Comparison of ENCODE assay signal across 1 cellular context in the genomic region with DNA sequence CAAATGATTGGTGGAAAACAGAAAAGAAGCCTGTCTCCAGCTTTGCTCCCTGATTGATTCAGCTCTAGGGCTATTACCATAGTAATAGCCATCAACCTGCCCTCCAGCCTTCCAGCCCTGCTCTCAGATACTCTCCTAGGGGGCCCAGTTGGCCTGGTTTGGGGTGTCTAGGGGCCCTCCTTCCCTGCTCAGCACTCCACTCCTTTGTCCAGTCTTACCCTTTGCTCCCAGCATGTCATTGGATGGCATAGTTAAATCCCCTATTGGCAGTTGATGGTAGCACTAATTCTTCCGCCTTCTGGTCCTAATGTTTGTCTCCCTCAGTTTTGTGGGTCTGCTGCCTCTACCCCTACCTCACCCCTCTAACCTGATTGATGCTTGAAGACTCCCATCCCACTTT.
TF ChIP-seq lines count a peak whose summit lies in the region.

No MANE protein-coding gene starts in this region.

TF ChIP-seq in WTC11, 78 proteins besides CTCF, POLR2A, EP300 and RAD21:
- TF ChIP-seq, protein P1, sequence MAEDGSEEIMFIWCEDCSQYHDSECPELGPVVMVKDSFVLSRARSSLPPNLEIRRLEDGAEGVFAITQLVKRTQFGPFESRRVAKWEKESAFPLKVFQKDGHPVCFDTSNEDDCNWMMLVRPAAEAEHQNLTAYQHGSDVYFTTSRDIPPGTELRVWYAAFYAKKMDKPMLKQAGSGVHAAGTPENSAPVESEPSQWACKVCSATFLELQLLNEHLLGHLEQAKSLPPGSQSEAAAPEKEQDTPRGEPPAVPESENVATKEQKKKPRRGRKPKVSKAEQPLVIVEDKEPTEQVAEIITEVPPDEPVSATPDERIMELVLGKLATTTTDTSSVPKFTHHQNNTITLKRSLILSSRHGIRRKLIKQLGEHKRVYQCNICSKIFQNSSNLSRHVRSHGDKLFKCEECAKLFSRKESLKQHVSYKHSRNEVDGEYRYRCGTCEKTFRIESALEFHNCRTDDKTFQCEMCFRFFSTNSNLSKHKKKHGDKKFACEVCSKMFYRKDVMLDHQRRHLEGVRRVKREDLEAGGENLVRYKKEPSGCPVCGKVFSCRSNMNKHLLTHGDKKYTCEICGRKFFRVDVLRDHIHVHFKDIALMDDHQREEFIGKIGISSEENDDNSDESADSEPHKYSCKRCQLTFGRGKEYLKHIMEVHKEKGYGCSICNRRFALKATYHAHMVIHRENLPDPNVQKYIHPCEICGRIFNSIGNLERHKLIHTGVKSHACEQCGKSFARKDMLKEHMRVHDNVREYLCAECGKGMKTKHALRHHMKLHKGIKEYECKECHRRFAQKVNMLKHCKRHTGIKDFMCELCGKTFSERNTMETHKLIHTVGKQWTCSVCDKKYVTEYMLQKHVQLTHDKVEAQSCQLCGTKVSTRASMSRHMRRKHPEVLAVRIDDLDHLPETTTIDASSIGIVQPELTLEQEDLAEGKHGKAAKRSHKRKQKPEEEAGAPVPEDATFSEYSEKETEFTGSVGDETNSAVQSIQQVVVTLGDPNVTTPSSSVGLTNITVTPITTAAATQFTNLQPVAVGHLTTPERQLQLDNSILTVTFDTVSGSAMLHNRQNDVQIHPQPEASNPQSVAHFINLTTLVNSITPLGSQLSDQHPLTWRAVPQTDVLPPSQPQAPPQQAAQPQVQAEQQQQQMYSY (CRISPR knock-in tag; IDR thresholded peaks at IDR 0.05) = no peak
- TF ChIP-seq, protein P2, sequence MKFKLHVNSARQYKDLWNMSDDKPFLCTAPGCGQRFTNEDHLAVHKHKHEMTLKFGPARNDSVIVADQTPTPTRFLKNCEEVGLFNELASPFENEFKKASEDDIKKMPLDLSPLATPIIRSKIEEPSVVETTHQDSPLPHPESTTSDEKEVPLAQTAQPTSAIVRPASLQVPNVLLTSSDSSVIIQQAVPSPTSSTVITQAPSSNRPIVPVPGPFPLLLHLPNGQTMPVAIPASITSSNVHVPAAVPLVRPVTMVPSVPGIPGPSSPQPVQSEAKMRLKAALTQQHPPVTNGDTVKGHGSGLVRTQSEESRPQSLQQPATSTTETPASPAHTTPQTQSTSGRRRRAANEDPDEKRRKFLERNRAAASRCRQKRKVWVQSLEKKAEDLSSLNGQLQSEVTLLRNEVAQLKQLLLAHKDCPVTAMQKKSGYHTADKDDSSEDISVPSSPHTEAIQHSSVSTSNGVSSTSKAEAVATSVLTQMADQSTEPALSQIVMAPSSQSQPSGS (CRISPR knock-in tag; IDR thresholded peaks at IDR 0.05; ENCODE audit: borderline replicate concordance, low read depth) = no peak
- TF ChIP-seq, protein P3, sequence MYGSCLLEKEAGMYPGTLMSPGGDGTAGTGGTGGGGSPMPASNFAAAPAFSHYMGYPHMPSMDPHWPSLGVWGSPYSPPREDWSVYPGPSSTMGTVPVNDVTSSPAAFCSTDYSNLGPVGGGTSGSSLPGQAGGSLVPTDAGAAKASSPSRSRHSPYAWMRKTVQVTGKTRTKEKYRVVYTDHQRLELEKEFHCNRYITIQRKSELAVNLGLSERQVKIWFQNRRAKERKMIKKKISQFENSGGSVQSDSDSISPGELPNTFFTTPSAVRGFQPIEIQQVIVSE (CRISPR knock-in tag; IDR thresholded peaks at IDR 0.05; ENCODE audit: borderline replicate concordance) = no peak
- TF ChIP-seq CREM (CRISPR knock-in tag; IDR thresholded peaks at IDR 0.05) = no peak
- TF ChIP-seq, protein P4, sequence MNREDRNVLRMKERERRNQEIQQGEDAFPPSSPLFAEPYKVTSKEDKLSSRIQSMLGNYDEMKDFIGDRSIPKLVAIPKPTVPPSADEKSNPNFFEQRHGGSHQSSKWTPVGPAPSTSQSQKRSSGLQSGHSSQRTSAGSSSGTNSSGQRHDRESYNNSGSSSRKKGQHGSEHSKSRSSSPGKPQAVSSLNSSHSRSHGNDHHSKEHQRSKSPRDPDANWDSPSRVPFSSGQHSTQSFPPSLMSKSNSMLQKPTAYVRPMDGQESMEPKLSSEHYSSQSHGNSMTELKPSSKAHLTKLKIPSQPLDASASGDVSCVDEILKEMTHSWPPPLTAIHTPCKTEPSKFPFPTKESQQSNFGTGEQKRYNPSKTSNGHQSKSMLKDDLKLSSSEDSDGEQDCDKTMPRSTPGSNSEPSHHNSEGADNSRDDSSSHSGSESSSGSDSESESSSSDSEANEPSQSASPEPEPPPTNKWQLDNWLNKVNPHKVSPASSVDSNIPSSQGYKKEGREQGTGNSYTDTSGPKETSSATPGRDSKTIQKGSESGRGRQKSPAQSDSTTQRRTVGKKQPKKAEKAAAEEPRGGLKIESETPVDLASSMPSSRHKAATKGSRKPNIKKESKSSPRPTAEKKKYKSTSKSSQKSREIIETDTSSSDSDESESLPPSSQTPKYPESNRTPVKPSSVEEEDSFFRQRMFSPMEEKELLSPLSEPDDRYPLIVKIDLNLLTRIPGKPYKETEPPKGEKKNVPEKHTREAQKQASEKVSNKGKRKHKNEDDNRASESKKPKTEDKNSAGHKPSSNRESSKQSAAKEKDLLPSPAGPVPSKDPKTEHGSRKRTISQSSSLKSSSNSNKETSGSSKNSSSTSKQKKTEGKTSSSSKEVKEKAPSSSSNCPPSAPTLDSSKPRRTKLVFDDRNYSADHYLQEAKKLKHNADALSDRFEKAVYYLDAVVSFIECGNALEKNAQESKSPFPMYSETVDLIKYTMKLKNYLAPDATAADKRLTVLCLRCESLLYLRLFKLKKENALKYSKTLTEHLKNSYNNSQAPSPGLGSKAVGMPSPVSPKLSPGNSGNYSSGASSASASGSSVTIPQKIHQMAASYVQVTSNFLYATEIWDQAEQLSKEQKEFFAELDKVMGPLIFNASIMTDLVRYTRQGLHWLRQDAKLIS (CRISPR knock-in tag; IDR thresholded peaks at IDR 0.05; ENCODE audit: borderline replicate concordance) = no peak
- TF ChIP-seq ELF4 (CRISPR knock-in tag; IDR thresholded peaks at IDR 0.05; ENCODE audit: low read depth) = no peak
- no peak for TF ChIP-seq PRRX2 (CRISPR knock-in tag; IDR thresholded peaks at IDR 0.05)
- TF ChIP-seq, protein P5, sequence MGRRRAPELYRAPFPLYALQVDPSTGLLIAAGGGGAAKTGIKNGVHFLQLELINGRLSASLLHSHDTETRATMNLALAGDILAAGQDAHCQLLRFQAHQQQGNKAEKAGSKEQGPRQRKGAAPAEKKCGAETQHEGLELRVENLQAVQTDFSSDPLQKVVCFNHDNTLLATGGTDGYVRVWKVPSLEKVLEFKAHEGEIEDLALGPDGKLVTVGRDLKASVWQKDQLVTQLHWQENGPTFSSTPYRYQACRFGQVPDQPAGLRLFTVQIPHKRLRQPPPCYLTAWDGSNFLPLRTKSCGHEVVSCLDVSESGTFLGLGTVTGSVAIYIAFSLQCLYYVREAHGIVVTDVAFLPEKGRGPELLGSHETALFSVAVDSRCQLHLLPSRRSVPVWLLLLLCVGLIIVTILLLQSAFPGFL (CRISPR knock-in tag; IDR thresholded peaks at IDR 0.05; ENCODE audit: borderline replicate concordance) = no peak
- TF ChIP-seq TEAD1 (CRISPR knock-in tag; IDR thresholded peaks at IDR 0.05) = no peak
- no peak for TF ChIP-seq OVOL2 (CRISPR knock-in tag; IDR thresholded peaks at IDR 0.05; ENCODE audit: borderline replicate concordance)
- TF ChIP-seq TEAD4 (CRISPR knock-in tag; IDR thresholded peaks at IDR 0.05) = no peak
- TF ChIP-seq NR2C2 (CRISPR knock-in tag; IDR thresholded peaks at IDR 0.05) = no peak
- TF ChIP-seq, protein P6, sequence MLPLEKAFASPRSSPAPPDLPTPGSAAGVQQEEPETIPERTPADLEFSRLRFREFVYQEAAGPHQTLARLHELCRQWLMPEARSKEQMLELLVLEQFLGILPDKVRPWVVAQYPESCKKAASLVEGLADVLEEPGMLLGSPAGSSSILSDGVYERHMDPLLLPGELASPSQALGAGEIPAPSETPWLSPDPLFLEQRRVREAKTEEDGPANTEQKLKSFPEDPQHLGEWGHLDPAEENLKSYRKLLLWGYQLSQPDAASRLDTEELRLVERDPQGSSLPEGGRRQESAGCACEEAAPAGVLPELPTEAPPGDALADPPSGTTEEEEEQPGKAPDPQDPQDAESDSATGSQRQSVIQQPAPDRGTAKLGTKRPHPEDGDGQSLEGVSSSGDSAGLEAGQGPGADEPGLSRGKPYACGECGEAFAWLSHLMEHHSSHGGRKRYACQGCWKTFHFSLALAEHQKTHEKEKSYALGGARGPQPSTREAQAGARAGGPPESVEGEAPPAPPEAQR (CRISPR knock-in tag; IDR thresholded peaks at IDR 0.05) = no peak
- TF ChIP-seq ZNF423 (CRISPR knock-in tag; IDR thresholded peaks at IDR 0.05) = no peak
- TF ChIP-seq RORB (CRISPR knock-in tag; IDR thresholded peaks at IDR 0.05) = no peak
- TF ChIP-seq ZNF416 (CRISPR knock-in tag; IDR thresholded peaks at IDR 0.05) = no peak
- TF ChIP-seq, protein P7, sequence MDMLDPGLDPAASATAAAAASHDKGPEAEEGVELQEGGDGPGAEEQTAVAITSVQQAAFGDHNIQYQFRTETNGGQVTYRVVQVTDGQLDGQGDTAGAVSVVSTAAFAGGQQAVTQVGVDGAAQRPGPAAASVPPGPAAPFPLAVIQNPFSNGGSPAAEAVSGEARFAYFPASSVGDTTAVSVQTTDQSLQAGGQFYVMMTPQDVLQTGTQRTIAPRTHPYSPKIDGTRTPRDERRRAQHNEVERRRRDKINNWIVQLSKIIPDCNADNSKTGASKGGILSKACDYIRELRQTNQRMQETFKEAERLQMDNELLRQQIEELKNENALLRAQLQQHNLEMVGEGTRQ (CRISPR knock-in tag; IDR thresholded peaks at IDR 0.05) = no peak
- TF ChIP-seq, protein P8, sequence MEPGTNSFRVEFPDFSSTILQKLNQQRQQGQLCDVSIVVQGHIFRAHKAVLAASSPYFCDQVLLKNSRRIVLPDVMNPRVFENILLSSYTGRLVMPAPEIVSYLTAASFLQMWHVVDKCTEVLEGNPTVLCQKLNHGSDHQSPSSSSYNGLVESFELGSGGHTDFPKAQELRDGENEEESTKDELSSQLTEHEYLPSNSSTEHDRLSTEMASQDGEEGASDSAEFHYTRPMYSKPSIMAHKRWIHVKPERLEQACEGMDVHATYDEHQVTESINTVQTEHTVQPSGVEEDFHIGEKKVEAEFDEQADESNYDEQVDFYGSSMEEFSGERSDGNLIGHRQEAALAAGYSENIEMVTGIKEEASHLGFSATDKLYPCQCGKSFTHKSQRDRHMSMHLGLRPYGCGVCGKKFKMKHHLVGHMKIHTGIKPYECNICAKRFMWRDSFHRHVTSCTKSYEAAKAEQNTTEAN (CRISPR knock-in tag; IDR thresholded peaks at IDR 0.05) = no peak
- no peak for TF ChIP-seq MXD4 (CRISPR knock-in tag; IDR thresholded peaks at IDR 0.05; ENCODE audit: borderline replicate concordance)
